Comparison of ENCODE assay signal across 25 cellular contexts in the genomic region with DNA sequence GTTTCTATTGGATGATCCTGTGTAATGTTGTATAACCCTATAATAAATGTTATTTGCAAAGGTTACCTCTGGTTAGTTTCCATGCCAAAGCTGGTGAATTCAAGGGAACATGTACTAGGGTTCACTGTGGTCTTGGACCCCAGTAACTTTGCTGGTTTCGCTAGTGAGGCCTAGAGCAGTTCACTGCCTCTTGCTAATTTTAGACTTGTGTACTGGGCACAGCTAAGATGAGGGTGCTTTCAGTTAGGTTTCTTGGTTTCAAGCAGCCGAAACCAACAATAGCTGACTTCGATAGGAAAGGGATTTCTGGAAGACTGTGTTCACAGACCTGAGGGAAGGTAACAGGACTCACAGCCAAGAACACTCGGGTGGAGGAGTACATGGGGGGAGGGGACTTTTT.
"Had no signal": no experiment of that assay in that cellular context is flagged by ENCODE, and none has a peak within 500 bp of the region (broad histone marks: within the 10 kb centered on the region; RNA-seq: fewer than 3 reads in every experiment).

No MANE protein-coding gene starts in this region.

- H3K9me3 ChIP-seq: neutrophil, pancreas, prostate gland, right lobe of liver, sigmoid colon, suprapubic skin, testis, transverse colon, upper lobe of right lung, uterus had no signal

- H3K27me3 ChIP-seq: neutrophil, right lobe of liver, sigmoid colon, suprapubic skin, testis, tibial artery, transverse colon, upper lobe of right lung, uterus had no signal

- H3K4me3 ChIP-seq: pancreas, prostate gland, right lobe of liver, sigmoid colon, suprapubic skin, testis, tibial artery, transverse colon, upper lobe of right lung, uterus had no signal

- DNase-seq: naive thymus-derived CD8-positive, alpha-beta T cell; nephron progenitor cell; pancreas; right cardiac atrium; right lobe of liver; sigmoid colon; small intestine; stimulated activated CD4-positive, alpha-beta T cell treated with anti-CD3 and anti-CD28 coated beads, Interleukin-15, amount 100 ng/mL, for 24 hours; stimulated activated CD4-positive, alpha-beta T cell treated with anti-CD3 and anti-CD28 coated beads, Interleukin-2, amount 100 ng/mL, for 24 hours; stimulated activated CD4-positive, alpha-beta T cell treated with anti-CD3 and anti-CD28 coated beads, Interleukin-4, amount 100 ng/mL, for 1 hour; stimulated activated CD4-positive, alpha-beta T cell treated with anti-CD3 and anti-CD28 coated beads, Interleukin-4, amount 100 ng/mL, for 4 hours; stimulated activated CD8-positive, alpha-beta memory T cell treated with anti-CD3 and anti-CD28 coated beads, Interleukin-4, amount 100 ng/mL, for 48 hours; stimulated activated naive CD4-positive, alpha-beta T cell; stimulated activated naive CD8-positive, alpha-beta T cell treated with anti-CD3 and anti-CD28 coated beads, Interleukin-15, amount 100 ng/mL, for 72 hours; stimulated activated naive CD8-positive, alpha-beta T cell treated with anti-CD3 and anti-CD28 coated beads, Interleukin-15, Interleukin-2, amounts not matched to agents 100 U/mL and 50 U/mL, for 24 hours; testis; tibial artery; transverse colon; upper lobe of right lung; uterus had no signal

- H3K4me1 ChIP-seq: pancreas, prostate gland, right lobe of liver, sigmoid colon, suprapubic skin, testis, tibial artery, transverse colon, upper lobe of right lung, uterus had no signal

- ATAC-seq: naive thymus-derived CD8-positive, alpha-beta T cell; natural killer cell treated with Interleukin-12 subunit alpha and Interleukin-12 subunit beta and Interleukin-15 and Interleukin-18, amount 100 ng/mL, for 72 hours; pancreas; right cardiac atrium; right lobe of liver; stimulated activated memory B cell treated with anti-CD40 and anti-IgM and Interleukin-4, amounts not matched to agents 10 μg/mL and 1 μg/mL and 100 μg/mL, for 72 hours; stimulated activated naive CD8-positive, alpha-beta T cell treated with anti-CD3 and anti-CD28 coated beads, Interleukin-15, amount 100 ng/mL, for 72 hours; stimulated activated naive CD8-positive, alpha-beta T cell treated with anti-CD3 and anti-CD28 coated beads, Interleukin-15, Interleukin-2, amounts not matched to agents 100 U/mL and 50 U/mL, for 24 hours had no signal

- H3K36me3 ChIP-seq: neutrophil, pancreas, prostate gland, right lobe of liver, sigmoid colon, suprapubic skin, tibial artery, transverse colon, upper lobe of right lung, uterus had no signal

- H3K27ac ChIP-seq: neutrophil, pancreas, prostate gland, right lobe of liver, sigmoid colon, suprapubic skin, testis, tibial artery, transverse colon, upper lobe of right lung, uterus had no signal
